ENCODE assay signal across 15 cellular contexts in the genomic region with DNA sequence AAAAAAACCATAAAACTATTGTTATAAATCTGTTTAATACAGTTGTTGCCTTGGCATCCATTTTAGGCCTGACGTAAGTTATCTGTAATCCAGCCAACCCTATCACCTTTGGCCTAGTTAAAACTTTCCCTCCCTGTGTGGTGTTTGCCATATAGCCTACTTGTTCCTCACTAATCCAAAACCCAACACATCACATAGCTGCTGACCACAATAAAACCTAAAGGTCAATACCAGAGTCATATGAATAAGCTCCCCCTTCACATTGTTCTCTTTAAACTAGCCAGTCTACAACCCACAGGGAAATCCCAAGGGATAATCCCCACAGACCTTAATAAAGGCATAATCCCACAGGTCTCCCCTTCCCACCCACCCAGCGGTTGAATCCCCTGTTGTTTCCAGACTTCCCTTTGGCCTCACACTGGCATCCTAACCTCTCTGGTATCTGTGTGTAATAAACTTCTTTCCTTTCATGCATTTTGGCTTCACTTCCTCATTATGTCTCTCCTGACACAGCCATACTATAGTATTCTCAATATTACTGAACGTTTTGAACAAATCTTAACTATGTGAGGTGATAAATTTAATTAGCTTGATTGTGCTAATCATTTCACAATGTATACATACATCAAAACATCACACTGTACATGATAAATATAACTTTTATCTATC. TPM values are rescaled to one million over a fixed set of nuclear protein-coding genes. Genes with fewer than 3 reads are reported as not detected.
A peak's percentile ranks its signal among the peaks of the same experiment; 100 is the strongest.
DNase-seq lines count a peak whose midpoint lies in the region; ATAC-seq and TF ChIP-seq lines count a peak whose summit lies in the region.
"Had no signal": no experiment of that assay in that cellular context is flagged by ENCODE, and none has a peak within 500 bp of the region (broad histone marks: within the 10 kb centered on the region; RNA-seq: fewer than 3 reads in every experiment).

No MANE protein-coding gene starts in this region.

- H3K4me1 Mint-ChIP-seq in H9 (peaks cover 19 to 21% of the 10 kb centered on the region in 2 experiments), immature natural killer cell (no peaks in the 10 kb centered on the region)

- H3K18ac ChIP-seq in H9 (ENCODE audit: insufficient read length, low read depth, low read length), result no peak overlapping the region

- no peak overlapping the region for H3K14ac ChIP-seq in H9 (ENCODE audit: insufficient read depth, low read length)

- H3K9me3 Mint-ChIP-seq in H9 (no peaks in the 10 kb centered on the region), immature natural killer cell (no peaks in the 10 kb centered on the region)

- no peak overlapping the region for H3T11ph ChIP-seq in H9 (ENCODE audit: low read length)

- H3K36me3 ChIP-seq in mucosa of descending colon (ENCODE audit: low read depth), result no peaks in the 10 kb centered on the region
- peaks cover 0 to 6% (median 0%) of the 10 kb centered on the region in 3 donors for H3K36me3 ChIP-seq in tibial artery

- TF ChIP-seq CTCF in H9 (conservative IDR thresholded peaks at IDR 0.05), result no peak
- TF ChIP-seq CTCF in LNCaP clone FGC (IDR thresholded peaks at IDR 0.05; ENCODE audit: control insufficient read depth, extremely low read depth, insufficient read depth), result no peak
- no peak for TF ChIP-seq CTCF in mucosa of descending colon (IDR thresholded peaks at IDR 0.05)
- no peak for TF ChIP-seq CTCF in tibial artery (IDR thresholded peaks at IDR 0.05)

- no peak overlapping the region for H4K8ac ChIP-seq in H9 (replicated peaks; ENCODE audit: insufficient read length, low read depth, low read length)

- H3K27me3 Mint-ChIP-seq in H9 (ENCODE audit: low read depth), result no peaks in the 10 kb centered on the region
- peaks cover 0 to 2% (median 0%) of the 10 kb centered on the region in 3 donors for H3K27me3 Mint-ChIP-seq in immature natural killer cell (ENCODE audit: low read depth in 3 of 3)

- H3K27ac ChIP-seq in H9 (ENCODE audit: insufficient read length, low read depth, low read length) (no peak overlapping the region), tibial artery (no peak overlapping the region)
- H3K27ac ChIP-seq: gastroesophageal sphincter, GM23248, stomach had no signal

- H3K79me2 ChIP-seq in H9 (ENCODE audit: insufficient read depth, low read length), result no peaks in the 10 kb centered on the region

- H3K79me1 ChIP-seq in H9 (ENCODE audit: insufficient read depth, low read depth, low read length, poor library complexity, severe bottlenecking), result no peaks in the 10 kb centered on the region

- no peak overlapping the region for H2BK12ac ChIP-seq in H9 (ENCODE audit: insufficient read length, low read depth, low read length)

- H3K4me3 ChIP-seq in LNCaP clone FGC (ENCODE audit: low read depth, low read length) (no peak overlapping the region), mucosa of descending colon (no peak overlapping the region), tibial artery (no peak overlapping the region)
- H3K4me3 ChIP-seq: gastroesophageal sphincter, GM23248, stomach had no signal

- H3K36me3 Mint-ChIP-seq in H9 (ENCODE audit: insufficient read depth in 1 of 3, low read depth in 3 of 3) (peaks cover 0 to 20% (median 6%) of the 10 kb centered on the region in 3 experiments; a peak in 3 of 7 replicates), immature natural killer cell (peaks cover 3 to 29% (median 16%) of the 10 kb centered on the region in 3 donors)

- no peaks in the 10 kb centered on the region for H4K20me1 ChIP-seq in H9 (ENCODE audit: control insufficient read depth, insufficient read depth, insufficient read length)

- H3K4me3 Mint-ChIP-seq in H9, result no peak overlapping the region
- H3K4me3 Mint-ChIP-seq in immature natural killer cell, result no peak overlapping the region

- H2AK5ac ChIP-seq in H9 (ENCODE audit: insufficient read length, low read length), result no peak overlapping the region

- DNase-seq in H9 (no peak), LNCaP clone FGC (ENCODE audit: low read depth) (peak; percentile 74), mucosa of descending colon (no peak), immature natural killer cell (no peak), DMS153 (lab: John Stamatoyannopoulos, UW) (no peak), tibial artery (no peak)
- DNase-seq in activated CD4-positive, alpha-beta T cell treated with anti-CD3 and anti-CD28 coated beads for 4 hours, result no peak
- DNase-seq: C1 segment of cervical spinal cord; GM23248; islet precursor cell; NCI-H345; stimulated activated CD4-positive, alpha-beta T cell treated with anti-CD3 and anti-CD28 coated beads, Interleukin-4, amount 100 ng/mL, for 4 hours; stomach had no signal

- no CpG with 5 or more reads among the region's 3 CpGs for WGBS in H9 (ENCODE audit: extremely low coverage, insufficient read length, low lambda C conversion rate)

- H2BK20ac ChIP-seq in H9 (ENCODE audit: low read depth, low read length, poor library complexity, severe bottlenecking), result no peak overlapping the region

- no peak overlapping the region for H3K9ac ChIP-seq in H9 (ENCODE audit: extremely low read depth, insufficient read length, low read length)
- H3K9ac ChIP-seq: GM23248 had no signal

- H4K91ac ChIP-seq in H9 (ENCODE audit: insufficient read length, low read depth, low read length), result no peak overlapping the region

- no peak overlapping the region for H3K4me2 ChIP-seq in H9 (ENCODE audit: insufficient read depth, insufficient read length, low read length)

- no peak overlapping the region for H3K4ac ChIP-seq in H9 (ENCODE audit: low read depth, low read length)

- intact Hi-C loops in mucosa of descending colon (cut with DNase I, micrococcal nuclease), result no loop called here
- intact Hi-C loops in tibial artery (cut with DNase I; ENCODE audit: low total_unique reads), result no loop called here

- no peaks in the 10 kb centered on the region for H3K23me2 ChIP-seq in H9 (ENCODE audit: insufficient read length, low read depth, low read length, poor library complexity, severe bottlenecking)

- no peak overlapping the region for H2BK5ac ChIP-seq in H9 (ENCODE audit: insufficient read length, low read length)

- H2AFZ ChIP-seq in H9 (ENCODE audit: low read length), result no peak overlapping the region
- H2AFZ ChIP-seq: GM23248 had no signal

- no peak overlapping the region for H3K23ac ChIP-seq in H9 (ENCODE audit: insufficient read length, low read depth, low read length)

- no peaks in the 10 kb centered on the region for H3K9me3 ChIP-seq in H9 (ENCODE audit: control insufficient read depth, low read depth, low read length)
- no peaks in the 10 kb centered on the region for H3K9me3 ChIP-seq in mucosa of descending colon
- no peaks in the 10 kb centered on the region for H3K9me3 ChIP-seq in tibial artery
- H3K9me3 ChIP-seq: gastroesophageal sphincter, stomach had no signal

- no peak overlapping the region for H4K5ac ChIP-seq in H9 (ENCODE audit: insufficient read length, low read depth, low read length)

- ATAC-seq in GM18868 (IDR thresholded peaks at IDR 0.05; ENCODE audit: unreplicated experiment) (peak; percentile 76), mucosa of descending colon (peak; percentile 51)
- ATAC-seq: gastroesophageal sphincter had no signal

- no peak overlapping the region for H3K56ac ChIP-seq in H9 (ENCODE audit: insufficient read length, low read depth, low read length)

- H3K4me1 ChIP-seq in H9 (ENCODE audit: insufficient read depth, low read length) (peaks cover 3% of the 10 kb centered on the region; the same call in 1 of the 2 replicates), mucosa of descending colon (ENCODE audit: low read depth) (no peaks in the 10 kb centered on the region), tibial artery (no peaks in the 10 kb centered on the region)
- H3K4me1 ChIP-seq: gastroesophageal sphincter, stomach had no signal

- H3K27me3 ChIP-seq in H9 (ENCODE audit: insufficient read depth, low read length) (no peaks in the 10 kb centered on the region), tibial artery (no peaks in the 10 kb centered on the region)
- H3K27me3 ChIP-seq: gastroesophageal sphincter, stomach had no signal

- H2BK120ac ChIP-seq in H9 (ENCODE audit: low read depth, low read length, poor library complexity, severe bottlenecking), result no peak overlapping the region

- H2BK15ac ChIP-seq in H9 (ENCODE audit: low read depth, low read length), result no peak overlapping the region

- H3K27ac Mint-ChIP-seq in H9 (peak overlapping the region in 2 of 3 experiments; percentile 19 to 32; a peak in 3 of 7 replicates), immature natural killer cell (no peak overlapping the region)

RNA-seq across cellular contexts. Expression of a gene that starts 50.8 kb away (rescaled TPM):
- total RNA-seq in H9 (2021), result 10.1 and 10.8 TPM in 2 replicates
- total RNA-seq in mucosa of descending colon, result 10 to 100 TPM in 1 of 3 donors, 1 to 10 TPM in 2; 5.8 to 11.4 (median 9.2) TPM
- 1 to 10 TPM; 2.0 to 4.2 (median 2.9) TPM for polyA plus RNA-seq in immature natural killer cell

Comparison
In these comparisons a context has a peak if more than half of its experiments do, and no peak if none do; other contexts are left out.
1. H3K27ac Mint-ChIP-seq: peak in H9 (2 of 3); none in immature natural killer cell (0 of 6).